2 cellular contexts compared by ENCODE assay signal in genomic region chr18:62028715-62029114, GRCh38.
TF ChIP-seq lines count a peak whose summit lies in the region.

No MANE protein-coding gene starts in this region.

TF ChIP-seq in GM23338, 12 proteins besides CTCF, POLR2A, EP300 and RAD21:
- TF ChIP-seq, protein P1, sequence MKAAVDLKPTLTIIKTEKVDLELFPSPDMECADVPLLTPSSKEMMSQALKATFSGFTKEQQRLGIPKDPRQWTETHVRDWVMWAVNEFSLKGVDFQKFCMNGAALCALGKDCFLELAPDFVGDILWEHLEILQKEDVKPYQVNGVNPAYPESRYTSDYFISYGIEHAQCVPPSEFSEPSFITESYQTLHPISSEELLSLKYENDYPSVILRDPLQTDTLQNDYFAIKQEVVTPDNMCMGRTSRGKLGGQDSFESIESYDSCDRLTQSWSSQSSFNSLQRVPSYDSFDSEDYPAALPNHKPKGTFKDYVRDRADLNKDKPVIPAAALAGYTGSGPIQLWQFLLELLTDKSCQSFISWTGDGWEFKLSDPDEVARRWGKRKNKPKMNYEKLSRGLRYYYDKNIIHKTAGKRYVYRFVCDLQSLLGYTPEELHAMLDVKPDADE (IDR thresholded peaks at IDR 0.05), result no peak
- TF ChIP-seq ZNF114 (CRISPR knock-in tag; IDR thresholded peaks at IDR 0.05) (no peak), CREB1 (CRISPR knock-in tag; IDR thresholded peaks at IDR 0.05; ENCODE audit: low read depth) (no peak), ZNF331 (CRISPR knock-in tag; IDR thresholded peaks at IDR 0.05; ENCODE audit: low read depth) (no peak), ZNF462 (CRISPR knock-in tag; IDR thresholded peaks at IDR 0.05) (no peak), STAT1 (IDR thresholded peaks at IDR 0.05; ENCODE audit: unreplicated experiment) (no peak), NANOG (IDR thresholded peaks at IDR 0.05; ENCODE audit: borderline replicate concordance) (no peak), EZH2 (IDR thresholded peaks at IDR 0.05; ENCODE audit: low read depth, unreplicated experiment) (no peak), JUNB (IDR thresholded peaks at IDR 0.05; ENCODE audit: unreplicated experiment) (no peak), POLR2AphosphoS5 (IDR thresholded peaks at IDR 0.05; ENCODE audit: low read depth) (no peak), EZH2phosphoT487 (IDR thresholded peaks at IDR 0.05; ENCODE audit: unreplicated experiment) (no peak)
- TF ChIP-seq, protein P2, sequence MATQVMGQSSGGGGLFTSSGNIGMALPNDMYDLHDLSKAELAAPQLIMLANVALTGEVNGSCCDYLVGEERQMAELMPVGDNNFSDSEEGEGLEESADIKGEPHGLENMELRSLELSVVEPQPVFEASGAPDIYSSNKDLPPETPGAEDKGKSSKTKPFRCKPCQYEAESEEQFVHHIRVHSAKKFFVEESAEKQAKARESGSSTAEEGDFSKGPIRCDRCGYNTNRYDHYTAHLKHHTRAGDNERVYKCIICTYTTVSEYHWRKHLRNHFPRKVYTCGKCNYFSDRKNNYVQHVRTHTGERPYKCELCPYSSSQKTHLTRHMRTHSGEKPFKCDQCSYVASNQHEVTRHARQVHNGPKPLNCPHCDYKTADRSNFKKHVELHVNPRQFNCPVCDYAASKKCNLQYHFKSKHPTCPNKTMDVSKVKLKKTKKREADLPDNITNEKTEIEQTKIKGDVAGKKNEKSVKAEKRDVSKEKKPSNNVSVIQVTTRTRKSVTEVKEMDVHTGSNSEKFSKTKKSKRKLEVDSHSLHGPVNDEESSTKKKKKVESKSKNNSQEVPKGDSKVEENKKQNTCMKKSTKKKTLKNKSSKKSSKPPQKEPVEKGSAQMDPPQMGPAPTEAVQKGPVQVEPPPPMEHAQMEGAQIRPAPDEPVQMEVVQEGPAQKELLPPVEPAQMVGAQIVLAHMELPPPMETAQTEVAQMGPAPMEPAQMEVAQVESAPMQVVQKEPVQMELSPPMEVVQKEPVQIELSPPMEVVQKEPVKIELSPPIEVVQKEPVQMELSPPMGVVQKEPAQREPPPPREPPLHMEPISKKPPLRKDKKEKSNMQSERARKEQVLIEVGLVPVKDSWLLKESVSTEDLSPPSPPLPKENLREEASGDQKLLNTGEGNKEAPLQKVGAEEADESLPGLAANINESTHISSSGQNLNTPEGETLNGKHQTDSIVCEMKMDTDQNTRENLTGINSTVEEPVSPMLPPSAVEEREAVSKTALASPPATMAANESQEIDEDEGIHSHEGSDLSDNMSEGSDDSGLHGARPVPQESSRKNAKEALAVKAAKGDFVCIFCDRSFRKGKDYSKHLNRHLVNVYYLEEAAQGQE (IDR thresholded peaks at IDR 0.05; ENCODE audit: unreplicated experiment), result no peak

TF ChIP-seq in H1, 55 proteins besides CTCF, POLR2A, EP300 and RAD21:
- no peak for TF ChIP-seq SIRT6 (IDR thresholded peaks at IDR 0.05; ENCODE audit: low read length)
- no peak for TF ChIP-seq RFX5 (IDR thresholded peaks at IDR 0.05; ENCODE audit: borderline replicate concordance, low read depth, low read length)
- TF ChIP-seq TEAD4 (IDR thresholded peaks at IDR 0.05; ENCODE audit: low read depth, low read length), result no peak
- no peak for TF ChIP-seq KDM4A (IDR thresholded peaks at IDR 0.05; ENCODE audit: low read depth, low read length, severe bottlenecking)
- TF ChIP-seq YY1 (IDR thresholded peaks at IDR 0.05; ENCODE audit: low read depth, low read length), result no peak
- no peak for TF ChIP-seq NRF1 (IDR thresholded peaks at IDR 0.05; ENCODE audit: low read depth, low read length)
- TF ChIP-seq RXRA (IDR thresholded peaks at IDR 0.05; ENCODE audit: insufficient read depth, low read depth, low read length), result no peak
- no peak for TF ChIP-seq ZNF274 (IDR thresholded peaks at IDR 0.05; ENCODE audit: borderline replicate concordance, extremely low read depth, low read length)
- TF ChIP-seq CBX8 (IDR thresholded peaks at IDR 0.05; ENCODE audit: borderline replicate concordance, low read depth, low read length), result no peak
